In the genomic region with DNA sequence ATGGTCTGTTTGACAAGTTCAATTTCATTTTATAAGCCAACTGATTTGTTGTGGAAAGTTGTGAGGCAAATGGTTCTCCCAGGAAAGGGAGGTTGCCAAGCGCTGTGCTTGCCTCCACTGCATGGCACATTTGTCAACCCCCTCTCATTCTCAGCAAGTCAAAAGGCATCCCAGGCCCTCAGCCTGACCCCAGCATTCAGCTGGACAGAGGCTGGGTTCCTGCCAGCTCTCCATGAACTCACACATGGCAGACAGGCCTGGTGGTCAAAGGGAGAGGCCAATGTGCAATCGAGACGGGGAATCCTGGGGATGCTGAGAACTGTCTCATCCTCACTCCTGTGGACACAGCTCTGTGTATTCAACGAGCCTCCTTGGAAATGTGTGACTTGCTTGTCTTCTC, we compare ENCODE assay signal across 28 cellular contexts.
"Had no signal": no experiment of that assay in that cellular context is flagged by ENCODE, and none has a peak within 500 bp of the region (broad histone marks: within the 10 kb centered on the region; RNA-seq: fewer than 3 reads in every experiment).

No MANE protein-coding gene starts in this region.

- H3K27me3 Mint-ChIP-seq: activated naive CD8-positive, alpha-beta T cell treated with anti-CD3 and anti-CD28 coated beads, Interleukin-2, amount 50 U/mL, for 24 hours had no signal

- DNase-seq: activated CD4-positive, alpha-beta T cell treated with anti-CD3 and anti-CD28 coated beads for 48 hours; activated CD4-positive, alpha-beta T cell treated with anti-CD3 and anti-CD28 coated beads, Interleukin-2, amount 50 U/mL, for 4 hours; activated CD4-positive, CD25-positive, alpha-beta regulatory T cell treated with anti-CD3 and anti-CD28 coated beads, Interleukin-2, amount 50 U/mL, for 72 hours; activated CD8-positive, alpha-beta memory T cell treated with anti-CD3 and anti-CD28 coated beads, Interleukin-2, amount 50 U/mL, for 48 hours; activated CD8-positive, alpha-beta T cell treated with anti-CD3 and anti-CD28 coated beads, Interleukin-2, amount 10 ng/mL, durations not matched to agents 7 days and 5 days; activated effector memory CD4-positive, alpha-beta T cell treated with Interleukin-2 at 50 U/mL for 16 hours; activated naive CD4-positive, alpha-beta T cell; activated naive CD8-positive, alpha-beta T cell treated with anti-CD3 and anti-CD28 coated beads, Interleukin-2, amount 50 U/mL, for 24 hours; activated T-cell treated with anti-CD3 and anti-CD28 coated beads, Interleukin-2, amount 50 U/mL, for 24 hours; amygdala; brain microvascular endothelial cell; cerebellar nuclear complex; Kasumi-1; KBM-7; NCI-H1048; NCI-H1417; NCI-H1930; NCI-H510A treated with DMSO at 0.1 percent for 48 hours; NCI-H69; NK-92 treated with Interleukin-12 subunit alpha and Interleukin-12 subunit beta, amount 100 ng/mL, for 24 hours; OCI-M1; Peyer's patch; SHP77 treated with DMSO at 0.1 percent for 48 hours had no signal

- H3K9me3 Mint-ChIP-seq: activated naive CD4-positive, alpha-beta T cell treated with anti-CD3 and anti-CD28 coated beads, Interleukin-2, amount 50 U/mL, for 24 hours; activated T-cell treated with anti-CD3 and anti-CD28 coated beads, Interleukin-2, amount 50 U/mL, for 24 hours; activated T-helper 1 cell treated with anti-CD3 and anti-CD28 coated beads, Interleukin-12 subunit alpha, Interleukin-12 subunit beta, Interleukin-2, Interleukin-4 antibody, amounts not matched to agents 30 ng/mL and 10 ng/mL and 1 ng/mL, durations not matched to agents 14 hours and 24 hours and 36 hours; T-helper 1 cell treated with Interleukin-12 subunit alpha and Interleukin-12 subunit beta and Interleukin-4 antibody, amounts not matched to agents 30 μg/mL and 1 μg/mL, for 36 hours had no signal

- H3K36me3 Mint-ChIP-seq: activated naive CD4-positive, alpha-beta T cell treated with anti-CD3 and anti-CD28 coated beads, Interleukin-2, amount 50 U/mL, for 24 hours had no signal

- H3K27ac Mint-ChIP-seq: activated CD8-positive, alpha-beta T cell treated with anti-CD3 and anti-CD28 coated beads, Interleukin-2, amount 10 ng/mL, durations not matched to agents 7 days and 5 days; activated naive CD4-positive, alpha-beta T cell treated with anti-CD3 and anti-CD28 coated beads, Interleukin-2, amount 50 U/mL, for 24 hours; activated naive CD8-positive, alpha-beta T cell treated with anti-CD3 and anti-CD28 coated beads, Interleukin-2, amount 50 U/mL, for 24 hours; activated T-cell treated with anti-CD3 and anti-CD28 coated beads, Interleukin-2, amount 50 U/mL, for 24 hours; activated T-helper 1 cell treated with anti-CD3 and anti-CD28 coated beads, Interleukin-12 subunit alpha, Interleukin-12 subunit beta, Interleukin-2, Interleukin-4 antibody, amounts not matched to agents 30 ng/mL and 10 ng/mL and 1 ng/mL, durations not matched to agents 14 hours and 24 hours and 36 hours; T-helper 1 cell treated with Interleukin-12 subunit alpha and Interleukin-12 subunit beta and Interleukin-4 antibody, amounts not matched to agents 30 μg/mL and 1 μg/mL, for 36 hours; WTC11 had no signal

- H3K4me3 ChIP-seq: cardiac muscle cell, Peyer's patch had no signal

- ATAC-seq: activated CD8-positive, alpha-beta T cell treated with anti-CD3 and anti-CD28 coated beads, Interleukin-2, amount 10 ng/mL, durations not matched to agents 7 days and 5 days; activated naive CD8-positive, alpha-beta T cell treated with anti-CD3 and anti-CD28 coated beads, Interleukin-2, amount 50 U/mL, for 24 hours; WTC11 had no signal

- H3K4me1 Mint-ChIP-seq: activated naive CD4-positive, alpha-beta T cell treated with anti-CD3 and anti-CD28 coated beads, Interleukin-2, amount 50 U/mL, for 24 hours; activated naive CD8-positive, alpha-beta T cell treated with anti-CD3 and anti-CD28 coated beads, Interleukin-2, amount 50 U/mL, for 24 hours; WTC11 had no signal

- H3K4me3 Mint-ChIP-seq: activated CD8-positive, alpha-beta T cell treated with anti-CD3 and anti-CD28 coated beads, Interleukin-2, amount 10 ng/mL, durations not matched to agents 7 days and 5 days; activated naive CD4-positive, alpha-beta T cell treated with anti-CD3 and anti-CD28 coated beads, Interleukin-2, amount 50 U/mL, for 24 hours; activated naive CD8-positive, alpha-beta T cell treated with anti-CD3 and anti-CD28 coated beads, Interleukin-2, amount 50 U/mL, for 24 hours; activated T-cell treated with anti-CD3 and anti-CD28 coated beads, Interleukin-2, amount 50 U/mL, for 24 hours; activated T-helper 1 cell treated with anti-CD3 and anti-CD28 coated beads, Interleukin-12 subunit alpha, Interleukin-12 subunit beta, Interleukin-2, Interleukin-4 antibody, amounts not matched to agents 30 ng/mL and 10 ng/mL and 1 ng/mL, durations not matched to agents 14 hours and 24 hours and 36 hours; T-helper 1 cell treated with Interleukin-12 subunit alpha and Interleukin-12 subunit beta and Interleukin-4 antibody, amounts not matched to agents 30 μg/mL and 1 μg/mL, for 36 hours; WTC11 had no signal
